ENCODE assay signal across 14 cellular contexts in genomic region chr3:25338158-25338725, GRCh38.
"Had no signal": no experiment of that assay in that cellular context is flagged by ENCODE, and none has a peak within 500 bp of the region (broad histone marks: within the 10 kb centered on the region; RNA-seq: fewer than 3 reads in every experiment).

No MANE protein-coding gene starts in this region.

- H3K27ac ChIP-seq: brain microvascular endothelial cell, left ventricle myocardium inferior, right atrium auricular region had no signal

- H3K36me3 ChIP-seq: brain microvascular endothelial cell, left ventricle myocardium inferior, right atrium auricular region had no signal

- ATAC-seq: activated T-cell treated with anti-CD3 and anti-CD28 coated beads, Interleukin-2, amount 50 U/mL, for 4 hours; stimulated activated naive B cell treated with anti-CD40 and anti-IgM and Interleukin-4, amounts not matched to agents 10 μg/mL and 1 μg/mL and 100 μg/mL, for 72 hours had no signal

- H3K9me3 ChIP-seq: left ventricle myocardium inferior, right atrium auricular region had no signal

- H3K27me3 ChIP-seq: brain microvascular endothelial cell, right atrium auricular region had no signal

- DNase-seq: activated CD4-positive, alpha-beta memory T cell treated with anti-CD3 and anti-CD28 coated beads for 36 hours; activated effector memory CD4-positive, alpha-beta T cell treated with anti-CD3 and anti-CD28 coated beads, Interleukin-2, amount 50 U/mL, for 16 hours; activated T-cell treated with anti-CD3 and anti-CD28 coated beads, Interleukin-2, amount 50 U/mL, for 4 hours; brain microvascular endothelial cell; dermis blood vessel endothelial cell; endodermal cell; hypothalamus; left ventricle myocardium inferior; naive B cell; posterior cingulate gyrus; stimulated activated naive B cell treated with anti-CD40 and anti-IgM and Interleukin-4, amounts not matched to agents 10 μg/mL and 1 μg/mL and 100 μg/mL, for 72 hours; T1000 had no signal

- H3K4me3 ChIP-seq: left ventricle myocardium inferior, right atrium auricular region, smooth muscle cell had no signal

- H3K4me1 ChIP-seq: left ventricle myocardium inferior, right atrium auricular region had no signal

- H3K4me2 ChIP-seq: smooth muscle cell had no signal
